26 cellular contexts compared by ENCODE assay signal in genomic region chr16:86065711-86066110, GRCh38.
DNase-seq lines count a peak whose midpoint lies in the region; ATAC-seq and TF ChIP-seq lines count a peak whose summit lies in the region.
"Had no signal": no experiment of that assay in that cellular context is flagged by ENCODE, and none has a peak within 500 bp of the region (broad histone marks: within the 10 kb centered on the region; RNA-seq: fewer than 3 reads in every experiment).

No MANE protein-coding gene starts in this region.

- no peaks in the 10 kb centered on the region for H3K9me2 ChIP-seq in GM23248 (ENCODE audit: insufficient read depth)

- H3T11ph ChIP-seq in H9 (ENCODE audit: low read length): no peak overlapping the region

- H2BK20ac ChIP-seq in H9 (ENCODE audit: low read depth, low read length, poor library complexity, severe bottlenecking): no peak overlapping the region

- no peak overlapping the region for H2AK5ac ChIP-seq in H9 (ENCODE audit: insufficient read length, low read length)

- in situ Hi-C loops in GM23248 (cut with MboI): no loop called here

- H3K23me2 ChIP-seq in H9 (ENCODE audit: insufficient read length, low read depth, low read length, poor library complexity, severe bottlenecking): peaks cover 2% of the 10 kb centered on the region

- no peak overlapping the region for H3K4me3 ChIP-seq in endodermal cell (ENCODE audit: low read length)
- no peak overlapping the region for H3K4me3 ChIP-seq in spleen
- no peak overlapping the region for H3K4me3 ChIP-seq in GM23248
- H3K4me3 ChIP-seq: HAP-1, Peyer's patch, SJSA1 had no signal

- peak overlapping the region; percentile 15 for H3K27ac Mint-ChIP-seq in activated naive CD4-positive, alpha-beta T cell treated with anti-CD3 and anti-CD28 coated beads, Interleukin-2, amount 50 U/mL, for 24 hours
- H3K27ac Mint-ChIP-seq in H9 (peak overlapping the region in 2 of 3 experiments; percentile 57 to 85; a peak in 2 of 7 replicates), endodermal cell (peak overlapping the region; percentile 22)
- no peak overlapping the region for H3K27ac Mint-ChIP-seq in activated T-cell treated with anti-CD3 and anti-CD28 coated beads, Interleukin-2, amount 50 U/mL, for 24 hours
- H3K27ac Mint-ChIP-seq: CD8-positive, alpha-beta memory T cell; IgD-negative memory B cell had no signal

- H4K20me1 ChIP-seq in H9 (ENCODE audit: control insufficient read depth, insufficient read depth, insufficient read length) (no peaks in the 10 kb centered on the region), GM23248 (ENCODE audit: insufficient read depth) (no peaks in the 10 kb centered on the region)

- no peaks in the 10 kb centered on the region for H3K36me3 Mint-ChIP-seq in activated naive CD4-positive, alpha-beta T cell treated with anti-CD3 and anti-CD28 coated beads, Interleukin-2, amount 50 U/mL, for 24 hours
- H3K36me3 Mint-ChIP-seq in H9 (ENCODE audit: insufficient read depth in 1 of 3, low read depth in 3 of 3) (no peaks in the 10 kb centered on the region), endodermal cell (ENCODE audit: low read depth) (no peaks in the 10 kb centered on the region)
- no peaks in the 10 kb centered on the region for H3K36me3 Mint-ChIP-seq in activated T-cell treated with anti-CD3 and anti-CD28 coated beads, Interleukin-2, amount 50 U/mL, for 24 hours (ENCODE audit: low read depth)
- H3K36me3 Mint-ChIP-seq: CD8-positive, alpha-beta memory T cell; IgD-negative memory B cell had no signal

- H3K4me1 Mint-ChIP-seq in activated naive CD4-positive, alpha-beta T cell treated with anti-CD3 and anti-CD28 coated beads, Interleukin-2, amount 50 U/mL, for 24 hours: no peaks in the 10 kb centered on the region
- H3K4me1 Mint-ChIP-seq in H9: peaks cover 0 to 2% of the 10 kb centered on the region in 2 experiments; a peak in 2 of 4 replicates
- H3K4me1 Mint-ChIP-seq in endodermal cell: no peaks in the 10 kb centered on the region
- no peaks in the 10 kb centered on the region for H3K4me1 Mint-ChIP-seq in activated T-cell treated with anti-CD3 and anti-CD28 coated beads, Interleukin-2, amount 50 U/mL, for 24 hours (ENCODE audit: low read depth)
- H3K4me1 Mint-ChIP-seq: CD8-positive, alpha-beta memory T cell; IgD-negative memory B cell had no signal

- H3K9me3 ChIP-seq in H9 (ENCODE audit: control insufficient read depth, low read depth, low read length): no peaks in the 10 kb centered on the region
- H3K9me3 ChIP-seq in endodermal cell (ENCODE audit: control insufficient read depth, low read length): no peaks in the 10 kb centered on the region
- H3K9me3 ChIP-seq in spleen: no peaks in the 10 kb centered on the region
- no peaks in the 10 kb centered on the region for H3K9me3 ChIP-seq in GM23248 (ENCODE audit: low read depth)
- H3K9me3 ChIP-seq: HAP-1, Peyer's patch, SJSA1 had no signal

- H3K27me3 ChIP-seq in H9 (ENCODE audit: insufficient read depth, low read length) (no peaks in the 10 kb centered on the region; the same call in 1 of the 2 replicates), endodermal cell (ENCODE audit: control insufficient read depth, insufficient read depth, low read length, poor library complexity, severe bottlenecking) (no peaks in the 10 kb centered on the region), spleen (replicated peaks in 1 of 7) (peaks cover 0 to 42% (median 0%) of the 10 kb centered on the region in 7 donors), GM23248 (replicated peaks; ENCODE audit: insufficient read depth) (peaks cover 26% of the 10 kb centered on the region; the same call in 1 of the 2 replicates)
- H3K27me3 ChIP-seq: Peyer's patch, SJSA1 had no signal

- no peaks in the 10 kb centered on the region for H3K79me2 ChIP-seq in H9 (ENCODE audit: insufficient read depth, low read length)
- no peaks in the 10 kb centered on the region for H3K79me2 ChIP-seq in GM23248 (ENCODE audit: insufficient read depth)

- H2BK5ac ChIP-seq in H9 (ENCODE audit: insufficient read length, low read length): no peak overlapping the region

- no CpG with 5 or more reads among the region's 6 CpGs for WGBS in H9 (ENCODE audit: extremely low coverage, insufficient read length, low lambda C conversion rate)
- 92% methylated on average over 5 to 6 of the region's 6 CpGs for WGBS in endodermal cell (ENCODE audit: insufficient coverage in 1 of 2, insufficient read length in 1 of 2), 2 experiments
- 70 to 83% (median 73%) methylated on average over 5 to 6 of the region's 6 CpGs for WGBS in spleen, 5 donors
- WGBS in GM23248 (ENCODE audit: low coverage in 1 of 2, low lambda C conversion rate in 2 of 2, missing lambda C conversion rate in 2 of 2), 2 experiments: 30 to 38% methylated on average over 6 of the region's 6 CpGs

- no peak overlapping the region for H4K5ac ChIP-seq in H9 (ENCODE audit: insufficient read length, low read depth, low read length)

- H3F3A ChIP-seq in GM23248 (ENCODE audit: insufficient read depth): no peaks in the 10 kb centered on the region

- no peak overlapping the region for H2BK15ac ChIP-seq in H9 (ENCODE audit: low read depth, low read length)

- H3K4me1 ChIP-seq in H9 (ENCODE audit: insufficient read depth, low read length) (no peaks in the 10 kb centered on the region), endodermal cell (ENCODE audit: control insufficient read depth, insufficient read depth, low read length) (no peaks in the 10 kb centered on the region), spleen (peaks cover 0 to 32% (median 11%) of the 10 kb centered on the region in 6 donors), GM23248 (ENCODE audit: insufficient read depth) (no peaks in the 10 kb centered on the region)
- H3K4me1 ChIP-seq: HAP-1, SJSA1 had no signal

- no peak for DNase-seq in activated naive CD4-positive, alpha-beta T cell (lab: John Stamatoyannopoulos, UW)
- DNase-seq in H9 (no peak), endodermal cell (no peak), spleen (peak; percentile 41), GM23248 (no peak)
- no peak for DNase-seq in activated T-cell treated with anti-CD3 and anti-CD28 coated beads, Interleukin-2, amount 50 U/mL, for 24 hours
- DNase-seq: AML-193, DMS53, EL, GF-D8, Karpas-422, NCI-H1417, NCI-H1694 treated with DMSO at 0.1 percent for 48 hours, NCI-H2081 treated with DMSO at 0.1 percent for 48 hours, NCI-H2171 treated with DMSO at 0.1 percent for 48 hours, NCI-H524 treated with DMSO at 0.1 percent for 48 hours, NCI-H82, Peyer's patch had no signal

- no peak for ATAC-seq in HG02798 (IDR thresholded peaks at IDR 0.05; ENCODE audit: poor library complexity, unreplicated experiment)

- H3K4me3 Mint-ChIP-seq in activated naive CD4-positive, alpha-beta T cell treated with anti-CD3 and anti-CD28 coated beads, Interleukin-2, amount 50 U/mL, for 24 hours: no peak overlapping the region
- H3K4me3 Mint-ChIP-seq in H9 (no peak overlapping the region), endodermal cell (no peak overlapping the region)
- H3K4me3 Mint-ChIP-seq in activated T-cell treated with anti-CD3 and anti-CD28 coated beads, Interleukin-2, amount 50 U/mL, for 24 hours: no peak overlapping the region
- H3K4me3 Mint-ChIP-seq: CD8-positive, alpha-beta memory T cell; IgD-negative memory B cell had no signal

- TF ChIP-seq POLR2A in spleen (IDR thresholded peaks at IDR 0.05): no peak

- H2BK120ac ChIP-seq in H9 (ENCODE audit: low read depth, low read length, poor library complexity, severe bottlenecking): no peak overlapping the region

- H3K56ac ChIP-seq in H9 (ENCODE audit: insufficient read length, low read depth, low read length): no peak overlapping the region

- no peak overlapping the region for H2BK12ac ChIP-seq in H9 (ENCODE audit: insufficient read length, low read depth, low read length)

- H3K14ac ChIP-seq in H9 (ENCODE audit: insufficient read depth, low read length): no peak overlapping the region

- H3K9ac ChIP-seq in H9 (ENCODE audit: extremely low read depth, insufficient read length, low read length): no peak overlapping the region
- H3K9ac ChIP-seq in endodermal cell (ENCODE audit: extremely low read depth, low read length, poor library complexity, severe bottlenecking): no peak overlapping the region
- H3K9ac ChIP-seq in GM23248: no peak overlapping the region

- TF ChIP-seq CTCF in H9 (conservative IDR thresholded peaks at IDR 0.05) (no peak), endodermal cell (conservative IDR thresholded peaks at IDR 0.05) (no peak), spleen (IDR thresholded peaks at IDR 0.05 in 8 of 11, conservative IDR thresholded peaks at IDR 0.05 in 3 of 11) (no peak)

- H4K8ac ChIP-seq in H9 (replicated peaks; ENCODE audit: insufficient read length, low read depth, low read length): no peak overlapping the region

- H3K27ac ChIP-seq in H9 (ENCODE audit: insufficient read length, low read depth, low read length) (no peak overlapping the region), endodermal cell (ENCODE audit: low read depth, low read length) (no peak overlapping the region), spleen (no peak overlapping the region), GM23248 (no peak overlapping the region)
- H3K27ac ChIP-seq: 22Rv1, C4-2B, SJSA1 had no signal

- H3K4ac ChIP-seq in H9 (ENCODE audit: low read depth, low read length): no peak overlapping the region

- H3K27me3 Mint-ChIP-seq in activated naive CD4-positive, alpha-beta T cell treated with anti-CD3 and anti-CD28 coated beads, Interleukin-2, amount 50 U/mL, for 24 hours: peaks cover 4% of the 10 kb centered on the region
- H3K27me3 Mint-ChIP-seq in H9 (ENCODE audit: low read depth) (peaks cover 30% of the 10 kb centered on the region), endodermal cell (ENCODE audit: insufficient read depth) (peaks cover 21% of the 10 kb centered on the region)
- peaks cover 30% of the 10 kb centered on the region for H3K27me3 Mint-ChIP-seq in activated T-cell treated with anti-CD3 and anti-CD28 coated beads, Interleukin-2, amount 50 U/mL, for 24 hours

- no peaks in the 10 kb centered on the region for H3K9me3 Mint-ChIP-seq in activated naive CD4-positive, alpha-beta T cell treated with anti-CD3 and anti-CD28 coated beads, Interleukin-2, amount 50 U/mL, for 24 hours
- H3K9me3 Mint-ChIP-seq in H9 (peaks cover 0 to 2% of the 10 kb centered on the region in 2 experiments; a peak in 1 of 5 replicates), endodermal cell (peaks cover 1% of the 10 kb centered on the region)
- H3K9me3 Mint-ChIP-seq in activated T-cell treated with anti-CD3 and anti-CD28 coated beads, Interleukin-2, amount 50 U/mL, for 24 hours: no peaks in the 10 kb centered on the region

- intact Hi-C loops in spleen (cut with DNase I; ENCODE audit: low total_unique reads): no loop called here

- H2AFZ ChIP-seq in H9 (ENCODE audit: low read length): no peak overlapping the region
- no peak overlapping the region for H2AFZ ChIP-seq in GM23248

- no peak overlapping the region for H3K18ac ChIP-seq in H9 (ENCODE audit: insufficient read length, low read depth, low read length)

- H3K4me2 ChIP-seq in H9 (ENCODE audit: insufficient read depth, insufficient read length, low read length) (no peak overlapping the region), GM23248 (ENCODE audit: unreplicated experiment) (no peak overlapping the region)

- no peaks in the 10 kb centered on the region for H3K79me1 ChIP-seq in H9 (ENCODE audit: insufficient read depth, low read depth, low read length, poor library complexity, severe bottlenecking)

- H4K91ac ChIP-seq in H9 (ENCODE audit: insufficient read length, low read depth, low read length): no peak overlapping the region

- H3K23ac ChIP-seq in H9 (ENCODE audit: insufficient read length, low read depth, low read length): no peak overlapping the region

- H3K36me3 ChIP-seq in endodermal cell (ENCODE audit: control insufficient read depth, insufficient read depth, low read length): no peaks in the 10 kb centered on the region
- no peaks in the 10 kb centered on the region for H3K36me3 ChIP-seq in spleen
- H3K36me3 ChIP-seq in GM23248 (ENCODE audit: low read depth): no peaks in the 10 kb centered on the region
- H3K36me3 ChIP-seq: HAP-1, Peyer's patch, SJSA1 had no signal
